In genomic region chr12:46383654-46384450, GRCh38 we compare ENCODE assay signal across 1 cellular context.
A peak's percentile ranks its signal among the peaks of the same experiment; 100 is the strongest.
TF ChIP-seq lines count a peak whose summit lies in the region.

No MANE protein-coding gene starts in this region.

TF ChIP-seq in K562, 482 proteins besides CTCF, POLR2A, EP300 and RAD21 (continued from another document and continues in another):
- TF ChIP-seq, protein P1, sequence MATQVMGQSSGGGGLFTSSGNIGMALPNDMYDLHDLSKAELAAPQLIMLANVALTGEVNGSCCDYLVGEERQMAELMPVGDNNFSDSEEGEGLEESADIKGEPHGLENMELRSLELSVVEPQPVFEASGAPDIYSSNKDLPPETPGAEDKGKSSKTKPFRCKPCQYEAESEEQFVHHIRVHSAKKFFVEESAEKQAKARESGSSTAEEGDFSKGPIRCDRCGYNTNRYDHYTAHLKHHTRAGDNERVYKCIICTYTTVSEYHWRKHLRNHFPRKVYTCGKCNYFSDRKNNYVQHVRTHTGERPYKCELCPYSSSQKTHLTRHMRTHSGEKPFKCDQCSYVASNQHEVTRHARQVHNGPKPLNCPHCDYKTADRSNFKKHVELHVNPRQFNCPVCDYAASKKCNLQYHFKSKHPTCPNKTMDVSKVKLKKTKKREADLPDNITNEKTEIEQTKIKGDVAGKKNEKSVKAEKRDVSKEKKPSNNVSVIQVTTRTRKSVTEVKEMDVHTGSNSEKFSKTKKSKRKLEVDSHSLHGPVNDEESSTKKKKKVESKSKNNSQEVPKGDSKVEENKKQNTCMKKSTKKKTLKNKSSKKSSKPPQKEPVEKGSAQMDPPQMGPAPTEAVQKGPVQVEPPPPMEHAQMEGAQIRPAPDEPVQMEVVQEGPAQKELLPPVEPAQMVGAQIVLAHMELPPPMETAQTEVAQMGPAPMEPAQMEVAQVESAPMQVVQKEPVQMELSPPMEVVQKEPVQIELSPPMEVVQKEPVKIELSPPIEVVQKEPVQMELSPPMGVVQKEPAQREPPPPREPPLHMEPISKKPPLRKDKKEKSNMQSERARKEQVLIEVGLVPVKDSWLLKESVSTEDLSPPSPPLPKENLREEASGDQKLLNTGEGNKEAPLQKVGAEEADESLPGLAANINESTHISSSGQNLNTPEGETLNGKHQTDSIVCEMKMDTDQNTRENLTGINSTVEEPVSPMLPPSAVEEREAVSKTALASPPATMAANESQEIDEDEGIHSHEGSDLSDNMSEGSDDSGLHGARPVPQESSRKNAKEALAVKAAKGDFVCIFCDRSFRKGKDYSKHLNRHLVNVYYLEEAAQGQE (CRISPR knock-in tag; IDR thresholded peaks at IDR 0.05; ENCODE audit: low read depth) = peak; percentile 84
- TF ChIP-seq SAP30 (IDR thresholded peaks at IDR 0.05; ENCODE audit: borderline replicate concordance, insufficient read depth, low read depth, low read length, poor library complexity, severe bottlenecking) = no peak
- TF ChIP-seq NR2C1 (IDR thresholded peaks at IDR 0.05) = no peak
- TF ChIP-seq NR2C1 (tag; IDR thresholded peaks at IDR 0.05) = no peak
- TF ChIP-seq NR2C2 (CRISPR knock-in tag; IDR thresholded peaks at IDR 0.05) = no peak
- TF ChIP-seq NR2C2 (tag; IDR thresholded peaks at IDR 0.05) = peak; percentile 47
- TF ChIP-seq MYC (IDR thresholded peaks at IDR 0.05; ENCODE audit: low read depth, low read length) = peak; percentile 46; the same call in 1 of the 2 replicates
- TF ChIP-seq MYC (CRISPR knock-in tag; IDR thresholded peaks at IDR 0.05; ENCODE audit: borderline replicate concordance, low read depth) = peak; percentile 28; the same call in 1 of the 2 replicates
- TF ChIP-seq RBM15 (IDR thresholded peaks at IDR 0.05; ENCODE audit: insufficient read depth, low read length) = no peak
- TF ChIP-seq, protein P2, sequence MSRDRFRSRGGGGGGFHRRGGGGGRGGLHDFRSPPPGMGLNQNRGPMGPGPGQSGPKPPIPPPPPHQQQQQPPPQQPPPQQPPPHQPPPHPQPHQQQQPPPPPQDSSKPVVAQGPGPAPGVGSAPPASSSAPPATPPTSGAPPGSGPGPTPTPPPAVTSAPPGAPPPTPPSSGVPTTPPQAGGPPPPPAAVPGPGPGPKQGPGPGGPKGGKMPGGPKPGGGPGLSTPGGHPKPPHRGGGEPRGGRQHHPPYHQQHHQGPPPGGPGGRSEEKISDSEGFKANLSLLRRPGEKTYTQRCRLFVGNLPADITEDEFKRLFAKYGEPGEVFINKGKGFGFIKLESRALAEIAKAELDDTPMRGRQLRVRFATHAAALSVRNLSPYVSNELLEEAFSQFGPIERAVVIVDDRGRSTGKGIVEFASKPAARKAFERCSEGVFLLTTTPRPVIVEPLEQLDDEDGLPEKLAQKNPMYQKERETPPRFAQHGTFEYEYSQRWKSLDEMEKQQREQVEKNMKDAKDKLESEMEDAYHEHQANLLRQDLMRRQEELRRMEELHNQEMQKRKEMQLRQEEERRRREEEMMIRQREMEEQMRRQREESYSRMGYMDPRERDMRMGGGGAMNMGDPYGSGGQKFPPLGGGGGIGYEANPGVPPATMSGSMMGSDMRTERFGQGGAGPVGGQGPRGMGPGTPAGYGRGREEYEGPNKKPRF (IDR thresholded peaks at IDR 0.05; ENCODE audit: low read depth, low read length) = no peak
- TF ChIP-seq ZFP1 (CRISPR knock-in tag; IDR thresholded peaks at IDR 0.05) = 0 out of 2 replicates have a peak, but pooled peaks have one; percentile 10
- TF ChIP-seq ZNF589 (CRISPR knock-in tag; IDR thresholded peaks at IDR 0.05; ENCODE audit: low read depth) = no peak; the same call in 1 of the 2 replicates
- no peak for TF ChIP-seq ZNF699 (CRISPR knock-in tag; IDR thresholded peaks at IDR 0.05; ENCODE audit: insufficient replicate concordance)
- TF ChIP-seq TEAD1 (CRISPR knock-in tag; IDR thresholded peaks at IDR 0.05) = peak in 1 of 2 experiments; percentile 74; a peak in 1 of 4 replicates
- TF ChIP-seq ARID4B (CRISPR knock-in tag; IDR thresholded peaks at IDR 0.05) = 0 out of 2 replicates have a peak, but pooled peaks have one; percentile 46
- TF ChIP-seq RAD51 (IDR thresholded peaks at IDR 0.05; ENCODE audit: borderline replicate concordance, low read depth) = no peak
- TF ChIP-seq ZNF354B (CRISPR knock-in tag; IDR thresholded peaks at IDR 0.05) = no peak
- no peak for TF ChIP-seq NFYB (IDR thresholded peaks at IDR 0.05; ENCODE audit: extremely low read depth, insufficient read length)
- TF ChIP-seq ZNF668 (CRISPR knock-in tag; IDR thresholded peaks at IDR 0.05) = no peak
- TF ChIP-seq, protein P3, sequence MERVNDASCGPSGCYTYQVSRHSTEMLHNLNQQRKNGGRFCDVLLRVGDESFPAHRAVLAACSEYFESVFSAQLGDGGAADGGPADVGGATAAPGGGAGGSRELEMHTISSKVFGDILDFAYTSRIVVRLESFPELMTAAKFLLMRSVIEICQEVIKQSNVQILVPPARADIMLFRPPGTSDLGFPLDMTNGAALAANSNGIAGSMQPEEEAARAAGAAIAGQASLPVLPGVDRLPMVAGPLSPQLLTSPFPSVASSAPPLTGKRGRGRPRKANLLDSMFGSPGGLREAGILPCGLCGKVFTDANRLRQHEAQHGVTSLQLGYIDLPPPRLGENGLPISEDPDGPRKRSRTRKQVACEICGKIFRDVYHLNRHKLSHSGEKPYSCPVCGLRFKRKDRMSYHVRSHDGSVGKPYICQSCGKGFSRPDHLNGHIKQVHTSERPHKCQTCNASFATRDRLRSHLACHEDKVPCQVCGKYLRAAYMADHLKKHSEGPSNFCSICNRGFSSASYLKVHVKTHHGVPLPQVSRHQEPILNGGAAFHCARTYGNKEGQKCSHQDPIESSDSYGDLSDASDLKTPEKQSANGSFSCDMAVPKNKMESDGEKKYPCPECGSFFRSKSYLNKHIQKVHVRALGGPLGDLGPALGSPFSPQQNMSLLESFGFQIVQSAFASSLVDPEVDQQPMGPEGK (CRISPR knock-in tag; IDR thresholded peaks at IDR 0.05; ENCODE audit: borderline replicate concordance) = no peak
- TF ChIP-seq MECOM (CRISPR knock-in tag; IDR thresholded peaks at IDR 0.05) = peak; percentile 7; the same call in 1 of the 2 replicates
- no peak for TF ChIP-seq HES1 (IDR thresholded peaks at IDR 0.05; ENCODE audit: low read depth)
- no peak for TF ChIP-seq LARP7 (IDR thresholded peaks at IDR 0.05)
- no peak for TF ChIP-seq ZNF584 (CRISPR knock-in tag; IDR thresholded peaks at IDR 0.05; ENCODE audit: low read depth)
- TF ChIP-seq ZNF586 (CRISPR knock-in tag; conservative IDR thresholded peaks at IDR 0.05) = no peak
- no peak for TF ChIP-seq GATA2 (CRISPR knock-in tag; IDR thresholded peaks at IDR 0.05)
- TF ChIP-seq NFATC3 (IDR thresholded peaks at IDR 0.05) = no peak
- no peak for TF ChIP-seq SREBF1 (IDR thresholded peaks at IDR 0.05; ENCODE audit: borderline replicate concordance, low read depth, low read length)
- no peak for TF ChIP-seq E2F4 (CRISPR knock-in tag; IDR thresholded peaks at IDR 0.05; ENCODE audit: low read depth)
- TF ChIP-seq CXXC5 (CRISPR knock-in tag; IDR thresholded peaks at IDR 0.05) = no peak; the same call in none of the 2 replicates
- no peak for TF ChIP-seq ZNF707 (CRISPR knock-in tag; conservative IDR thresholded peaks at IDR 0.05)
- no peak for TF ChIP-seq SPI1 (IDR thresholded peaks at IDR 0.05; ENCODE audit: borderline replicate concordance, low read depth, low read length)
- no peak for TF ChIP-seq ZBTB49 (CRISPR knock-in tag; IDR thresholded peaks at IDR 0.05; ENCODE audit: borderline replicate concordance)
- 0 out of 2 replicates have a peak, but pooled peaks have one; percentile 9 for TF ChIP-seq NBN (IDR thresholded peaks at IDR 0.05; ENCODE audit: low read depth)
- TF ChIP-seq NFRKB (IDR thresholded peaks at IDR 0.05; ENCODE audit: low read depth) = peak; percentile 83
- TF ChIP-seq BHLHE40 (IDR thresholded peaks at IDR 0.05; ENCODE audit: low read length) = peak; percentile 53; the same call in 1 of the 2 replicates
- TF ChIP-seq DPF2 (IDR thresholded peaks at IDR 0.05) = no peak
- peak; percentile 58 for TF ChIP-seq KDM5B (IDR thresholded peaks at IDR 0.05; ENCODE audit: insufficient replicate concordance, low read depth, low read length)
- TF ChIP-seq ESRRB (CRISPR knock-in tag; IDR thresholded peaks at IDR 0.05; ENCODE audit: borderline replicate concordance) = no peak
- TF ChIP-seq NCOA1 (IDR thresholded peaks at IDR 0.05; ENCODE audit: low read depth) = no peak
- TF ChIP-seq SREBF2 (CRISPR knock-in tag; IDR thresholded peaks at IDR 0.05) = 0 out of 2 replicates have a peak, but pooled peaks have one; percentile 43
- peak; percentile 48; the same call in 1 of the 2 replicates for TF ChIP-seq THAP12 (CRISPR knock-in tag; IDR thresholded peaks at IDR 0.05)
- peak; percentile 71 to 75 for TF ChIP-seq MAZ (CRISPR knock-in tag; conservative IDR thresholded peaks at IDR 0.05 in 1 of 2, IDR thresholded peaks at IDR 0.05 in 1 of 2)
- TF ChIP-seq KLF13 (tag; IDR thresholded peaks at IDR 0.05; ENCODE audit: borderline replicate concordance, low read depth) = no peak
- no peak for TF ChIP-seq HMG20A (CRISPR knock-in tag; conservative IDR thresholded peaks at IDR 0.05)
- TF ChIP-seq HEY1 (CRISPR knock-in tag; IDR thresholded peaks at IDR 0.05; ENCODE audit: borderline replicate concordance) = no peak
- TF ChIP-seq MXI1 (IDR thresholded peaks at IDR 0.05; ENCODE audit: low read depth, low read length) = no peak
- TF ChIP-seq NRF1 (conservative IDR thresholded peaks at IDR 0.05 in 1 of 2, IDR thresholded peaks at IDR 0.05 in 1 of 2) = no peak
